16 cellular contexts compared by ENCODE assay signal in the genomic region with DNA sequence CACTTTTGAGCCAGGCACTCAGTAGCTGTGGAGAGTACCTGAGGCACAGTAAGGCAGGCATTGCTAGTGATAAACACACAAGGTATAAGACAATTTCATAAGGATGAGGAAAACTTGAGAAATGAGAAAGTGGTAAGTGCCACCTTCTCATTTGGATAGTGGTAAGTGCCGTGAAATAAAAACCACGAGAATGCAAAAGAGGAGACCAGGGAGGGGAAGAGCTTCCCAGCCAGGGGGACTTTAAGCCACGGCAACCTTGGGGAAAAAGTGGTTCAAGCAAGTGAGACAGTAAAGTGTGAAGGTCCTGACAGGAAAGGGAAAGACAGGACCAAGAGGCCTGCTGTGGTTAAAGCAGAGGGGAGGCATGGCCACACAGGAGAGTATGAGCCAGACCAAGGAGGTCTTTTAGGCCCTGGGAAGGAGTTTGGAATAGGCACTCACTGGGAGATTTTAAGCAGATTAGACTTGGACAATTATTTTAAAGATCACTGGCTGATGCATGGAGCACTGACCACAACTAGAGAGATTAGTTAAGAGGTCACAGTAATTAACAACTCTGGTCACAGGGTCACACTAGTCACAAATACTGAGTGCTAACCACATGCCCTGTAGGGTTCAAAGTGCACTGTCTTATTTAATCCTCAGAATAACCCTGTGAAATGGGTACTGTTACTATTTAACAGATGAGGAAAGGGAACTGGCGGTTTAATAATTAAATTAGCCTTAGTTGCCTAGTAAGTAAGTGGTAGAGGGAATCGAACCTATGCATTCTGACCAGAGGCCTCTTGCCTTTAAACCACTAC. TPM values are rescaled to one million over a fixed set of nuclear protein-coding genes. Genes with fewer than 3 reads are reported as not detected.
DNase-seq lines count a peak whose midpoint lies in the region; ATAC-seq, FAIRE-seq and TF ChIP-seq lines count a peak whose summit lies in the region.
"Had no signal": no experiment of that assay in that cellular context is flagged by ENCODE, and none has a peak within 500 bp of the region (broad histone marks: within the 10 kb centered on the region; RNA-seq: fewer than 3 reads in every experiment).

No MANE protein-coding gene starts in this region.

- no peak for TF ChIP-seq RAD21 in liver (IDR thresholded peaks at IDR 0.05)

- H3K4me1 ChIP-seq in cardiac muscle cell (ENCODE audit: low read depth) (no peaks in the 10 kb centered on the region), liver (ENCODE audit: control insufficient read depth in 4 of 4, insufficient read depth in 4 of 4, low read length in 3 of 4) (no peaks in the 10 kb centered on the region)
- H3K4me1 ChIP-seq: psoas muscle had no signal

- DNase-seq in cardiac muscle cell (ENCODE audit: low read depth in 1 of 2, low spot score in 1 of 2) (no peak), Right ventricle myocardium inferior (ENCODE audit: missing footprints) (no peak), H54 (ENCODE audit: insufficient read length, low spot score) (no peak)
- DNase-seq in stimulated activated naive CD8-positive, alpha-beta T cell treated with anti-CD3 and anti-CD28 coated beads, Interleukin-15, amount 100 ng/mL, for 72 hours, result no peak
- DNase-seq: caudate nucleus; effector CD8-positive, alpha-beta T cell; kidney glomerular epithelial cell; MM.1S; NCI-H187 treated with DMSO at 0.1 percent for 48 hours; NCI-H510A; psoas muscle had no signal

- TF ChIP-seq POLR2A in H54 (IDR thresholded peaks at IDR 0.05; ENCODE audit: low read depth, low read length), result no peak

- H3K4me1 Mint-ChIP-seq in activated T-helper 17 cell treated with anti-CD3 and anti-CD28 coated beads, Interleukin-2, amount 50 U/mL, for 72 hours, result no peaks in the 10 kb centered on the region
- peaks cover 5% of the 10 kb centered on the region for H3K4me1 Mint-ChIP-seq in stimulated activated naive CD8-positive, alpha-beta T cell treated with anti-CD3 and anti-CD28 coated beads, Interleukin-15, amount 100 ng/mL, for 72 hours

- no peak for FAIRE-seq in H54 (lab: Jason Lieb, UNC)

- H3K27me3 Mint-ChIP-seq in activated T-helper 17 cell treated with anti-CD3 and anti-CD28 coated beads, Interleukin-2, amount 50 U/mL, for 72 hours, result no peaks in the 10 kb centered on the region
- H3K27me3 Mint-ChIP-seq in stimulated activated naive CD8-positive, alpha-beta T cell treated with anti-CD3 and anti-CD28 coated beads, Interleukin-15, amount 100 ng/mL, for 72 hours, result no peaks in the 10 kb centered on the region

- H3K27ac ChIP-seq in cardiac muscle cell (peak overlapping the region; percentile 64), liver (ENCODE audit: low read depth in 1 of 2, low read length in 2 of 2) (no peak overlapping the region)
- H3K27ac ChIP-seq: hepatocyte, psoas muscle had no signal

- no peaks in the 10 kb centered on the region for H3K9me3 ChIP-seq in cardiac muscle cell (ENCODE audit: low read depth)
- no peaks in the 10 kb centered on the region for H3K9me3 ChIP-seq in liver (ENCODE audit: control insufficient read depth in 4 of 4, low read length in 3 of 4)
- H3K9me3 ChIP-seq: psoas muscle had no signal

- peaks cover 72% of the 10 kb centered on the region for H3K36me3 ChIP-seq in cardiac muscle cell
- peaks cover 11 to 54% (median 29%) of the 10 kb centered on the region in 4 donors for H3K36me3 ChIP-seq in liver (ENCODE audit: control insufficient read depth in 4 of 4, insufficient read depth in 3 of 4, low read depth in 1 of 4, low read length in 3 of 4)

- no peak overlapping the region for H3K9ac ChIP-seq in liver (ENCODE audit: low read depth in 1 of 2, low read length in 2 of 2)

- no peak for TF ChIP-seq CTCF in cardiac muscle cell (IDR thresholded peaks at IDR 0.05; ENCODE audit: low read depth, low read length)
- TF ChIP-seq CTCF in liver (IDR thresholded peaks at IDR 0.05; ENCODE audit: low read depth, low read length, missing input control), result no peak

- H3K4me3 Mint-ChIP-seq in activated T-helper 17 cell treated with anti-CD3 and anti-CD28 coated beads, Interleukin-2, amount 50 U/mL, for 72 hours, result no peak overlapping the region
- H3K4me3 Mint-ChIP-seq in stimulated activated naive CD8-positive, alpha-beta T cell treated with anti-CD3 and anti-CD28 coated beads, Interleukin-15, amount 100 ng/mL, for 72 hours, result no peak overlapping the region

- intact Hi-C loops in Right ventricle myocardium inferior (cut with DNase I), result no loop called here

- H3K36me3 Mint-ChIP-seq in activated T-helper 17 cell treated with anti-CD3 and anti-CD28 coated beads, Interleukin-2, amount 50 U/mL, for 72 hours (ENCODE audit: low read depth), result peaks cover 92% of the 10 kb centered on the region

- no peaks in the 10 kb centered on the region for H3K9me3 Mint-ChIP-seq in activated T-helper 17 cell treated with anti-CD3 and anti-CD28 coated beads, Interleukin-2, amount 50 U/mL, for 72 hours
- H3K9me3 Mint-ChIP-seq in stimulated activated naive CD8-positive, alpha-beta T cell treated with anti-CD3 and anti-CD28 coated beads, Interleukin-15, amount 100 ng/mL, for 72 hours, result no peaks in the 10 kb centered on the region

- H3K27me3 ChIP-seq in cardiac muscle cell (no peaks in the 10 kb centered on the region), liver (ENCODE audit: control insufficient read depth in 4 of 4, insufficient read depth in 4 of 4, low read length in 3 of 4) (no peaks in the 10 kb centered on the region)
- H3K27me3 ChIP-seq: hepatocyte had no signal

- H3K27ac Mint-ChIP-seq in activated T-helper 17 cell treated with anti-CD3 and anti-CD28 coated beads, Interleukin-2, amount 50 U/mL, for 72 hours, result peak overlapping the region; percentile 74
- peak overlapping the region; percentile 14 to 72 for H3K27ac Mint-ChIP-seq in stimulated activated naive CD8-positive, alpha-beta T cell treated with anti-CD3 and anti-CD28 coated beads, Interleukin-15, amount 100 ng/mL, for 72 hours

- H3K4me3 ChIP-seq in cardiac muscle cell (no peak overlapping the region), liver (ENCODE audit: low read depth in 1 of 3, low read length in 3 of 3) (no peak overlapping the region)
- H3K4me3 ChIP-seq: hepatocyte, psoas muscle had no signal

- ATAC-seq in Right ventricle myocardium inferior (no peak), GM18868 (IDR thresholded peaks at IDR 0.05; ENCODE audit: unreplicated experiment) (no peak), HG03135 (IDR thresholded peaks at IDR 0.05; ENCODE audit: unreplicated experiment) (no peak)
- no peak for ATAC-seq in activated T-helper 17 cell treated with anti-CD3 and anti-CD28 coated beads, Interleukin-2, amount 50 U/mL, for 72 hours (replicated peaks)
- peak; percentile 75 for ATAC-seq in stimulated activated naive CD8-positive, alpha-beta T cell treated with anti-CD3 and anti-CD28 coated beads, Interleukin-15, amount 100 ng/mL, for 72 hours
- ATAC-seq: psoas muscle had no signal

- 92% methylated on average over 5 of the region's 5 CpGs for WGBS in liver

TF ChIP-seq in liver, 16 proteins besides CTCF, POLR2A, EP300 and RAD21:
- TF ChIP-seq GABPA (IDR thresholded peaks at IDR 0.05 in 1 of 2, conservative IDR thresholded peaks at IDR 0.05 in 1 of 2) (no peak), HNF4A (conservative IDR thresholded peaks at IDR 0.05) (peak; percentile 22 to 59)
TF ChIP-seq in liver: peak in this region for 1.

RNA-seq across cellular contexts. Expression of a gene that starts 50.1 kb away (rescaled TPM):
- total RNA-seq in cardiac muscle cell, result 37.0 and 88.5 TPM in 2 replicates
- 46.2 and 76.9 TPM in 2 replicates for polyA plus RNA-seq in cardiac muscle cell
- 12.7 TPM for total RNA-seq in Right ventricle myocardium inferior
- total RNA-seq in activated T-helper 17 cell treated with anti-CD3 and anti-CD28 coated beads, Interleukin-2, amount 50 U/mL, for 72 hours, result 10 to 100 TPM; 71.6 to 99.1 TPM
- total RNA-seq in liver, result 10 to 100 TPM; 30.4 to 30.5 TPM
- polyA plus RNA-seq in liver, result 10 to 100 TPM in 1 of 2 donors, 1 to 10 TPM in 1; 5.2 to 13.5 TPM

RNA-seq across cellular contexts. Expression of a gene that starts 59.4 kb away (rescaled TPM):
- 13.5 and 18.4 TPM in 2 replicates for total RNA-seq in cardiac muscle cell
- polyA plus RNA-seq in cardiac muscle cell, result 59.5 and 81.9 TPM in 2 replicates
- total RNA-seq in Right ventricle myocardium inferior, result 48.7 TPM
- total RNA-seq in activated T-helper 17 cell treated with anti-CD3 and anti-CD28 coated beads, Interleukin-2, amount 50 U/mL, for 72 hours, result 10 to 100 TPM; 51.0 to 96.6 TPM
- total RNA-seq in liver, result 10 to 100 TPM; 20.9 to 28.3 TPM
- polyA plus RNA-seq in liver, result 10 to 100 TPM; 16.2 to 20.6 TPM
